Comparison of ENCODE assay signal across 19 cellular contexts in the genomic region with DNA sequence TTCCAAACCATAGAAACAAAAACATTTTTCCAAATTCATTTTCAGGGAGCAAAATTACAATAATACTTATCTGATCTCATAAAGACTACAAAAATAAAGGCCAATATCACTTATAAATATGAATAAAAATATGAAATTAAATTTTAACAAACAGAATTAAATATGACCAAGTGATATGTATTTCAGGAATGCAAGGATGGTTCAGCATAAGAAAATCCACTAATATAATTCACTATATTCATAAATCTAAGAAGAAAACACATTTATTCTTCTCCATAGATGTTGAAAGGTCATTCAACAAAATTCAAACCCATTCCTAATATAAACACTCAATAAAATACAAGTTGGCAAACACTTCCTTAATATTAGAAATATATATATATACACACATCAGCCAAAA.
DNase-seq lines count a peak whose midpoint lies in the region; ATAC-seq, FAIRE-seq and TF ChIP-seq lines count a peak whose summit lies in the region.
"Had no signal": no experiment of that assay in that cellular context is flagged by ENCODE, and none has a peak within 500 bp of the region (broad histone marks: within the 10 kb centered on the region; RNA-seq: fewer than 3 reads in every experiment).

No MANE protein-coding gene starts in this region.

- CTCF ChIA-PET in GM10248 (lab: Yijun Ruan, JAX) = no interaction called here

- H3K27me3 ChIP-seq in astrocyte (ENCODE audit: insufficient read depth, low read length) = no peaks in the 10 kb centered on the region
- H3K27me3 ChIP-seq in pancreas = no peaks in the 10 kb centered on the region

- H3K9ac ChIP-seq in astrocyte (ENCODE audit: low read length) = no peak overlapping the region

- no peak overlapping the region for H3K4me3 Mint-ChIP-seq in astrocyte (ENCODE audit: unreplicated experiment)
- H3K4me3 Mint-ChIP-seq: CD4-positive, alpha-beta memory T cell; GM23338; H9 had no signal

- H3K27ac Mint-ChIP-seq in astrocyte (ENCODE audit: unreplicated experiment) = peak overlapping the region; percentile 1
- H3K27ac Mint-ChIP-seq: CD4-positive, alpha-beta memory T cell; GM23338; H9 had no signal

- no peak overlapping the region for H2AFZ ChIP-seq in astrocyte (ENCODE audit: low read depth, low read length)
- H2AFZ ChIP-seq: GM23338 had no signal

- no peaks in the 10 kb centered on the region for H4K20me1 ChIP-seq in astrocyte (ENCODE audit: insufficient read depth, low read length)

- no peak for TF ChIP-seq CTCF in astrocyte (IDR thresholded peaks at IDR 0.05; ENCODE audit: insufficient read depth, low read depth, low read length)
- TF ChIP-seq CTCF in pancreas (IDR thresholded peaks at IDR 0.05) = no peak
- TF ChIP-seq CTCF in GM10248 (IDR thresholded peaks at IDR 0.05; ENCODE audit: control extremely low read depth, extremely low read depth, low read depth, missing control alignments) = no peak

- no peaks in the 10 kb centered on the region for H3K27me3 Mint-ChIP-seq in astrocyte (ENCODE audit: low read depth, unreplicated experiment)
- H3K27me3 Mint-ChIP-seq: CD4-positive, alpha-beta memory T cell had no signal

- ATAC-seq in pancreas = no peak
- ATAC-seq: GM23338, HCT116 had no signal

- peaks cover 6% of the 10 kb centered on the region for H3K79me2 ChIP-seq in astrocyte (ENCODE audit: insufficient read depth, low read length)

- no peak overlapping the region for H3K4me3 ChIP-seq in astrocyte (ENCODE audit: insufficient read depth, low read depth, low read length)
- H3K4me3 ChIP-seq in pancreas = no peak overlapping the region
- H3K4me3 ChIP-seq: GM23338 had no signal

- H3K4me1 Mint-ChIP-seq in astrocyte (ENCODE audit: low read depth, unreplicated experiment) = no peaks in the 10 kb centered on the region

- H3K4me2 ChIP-seq in astrocyte (ENCODE audit: low read length) = no peak overlapping the region
- H3K4me2 ChIP-seq: GM23338 had no signal

- FAIRE-seq in G401.6 (lab: Jason Lieb, UNC) (peak; percentile 31), astrocyte (lab: Jason Lieb, UNC) (no peak), pancreas (lab: Jason Lieb, UNC) (peak; percentile 41)
- FAIRE-seq: GM12891, GM18507, GM19239 had no signal

- H3K9me3 ChIP-seq in astrocyte (ENCODE audit: insufficient read depth, low read depth, low read length) (no peaks in the 10 kb centered on the region), pancreas (no peaks in the 10 kb centered on the region)

- H3K27ac ChIP-seq in astrocyte (ENCODE audit: low read depth, low read length) = no peak overlapping the region
- H3K27ac ChIP-seq in pancreas = no peak overlapping the region

- intact Hi-C loops in pancreas (cut with DNase I) = no loop called here

- peaks cover 2% of the 10 kb centered on the region for H3K9me3 Mint-ChIP-seq in astrocyte (ENCODE audit: unreplicated experiment)

- H3K4me1 ChIP-seq in astrocyte (ENCODE audit: insufficient read depth, low read length) (no peaks in the 10 kb centered on the region), pancreas (no peaks in the 10 kb centered on the region)

- peaks cover 2% of the 10 kb centered on the region for H3K36me3 Mint-ChIP-seq in astrocyte (ENCODE audit: low read depth, unreplicated experiment)

- DNase-seq in astrocyte (ENCODE audit: low read depth) (no peak), pancreas (no peak), GM10248 (ENCODE audit: extremely low spot score) (no peak), GM19238 (ENCODE audit: insufficient read length, low spot score) (no peak), activated gamma-delta T cell (lab: John Stamatoyannopoulos, UW) (no peak)
- DNase-seq: 8988T; C1 segment of cervical spinal cord; Calu3; CD4-positive, alpha-beta memory T cell; COR-L47; DND-41; GDM1; H9 had no signal

- POLR2A ChIA-PET in GM10248 (lab: Yijun Ruan, JAX) = no interaction called here

- H3K36me3 ChIP-seq in astrocyte (ENCODE audit: insufficient read depth, low read length) = no peaks in the 10 kb centered on the region
- H3K36me3 ChIP-seq in pancreas = no peaks in the 10 kb centered on the region
